16 cellular contexts compared by ENCODE assay signal in genomic region chr4:81896936-81897335, GRCh38.
"Had no signal": no experiment of that assay in that cellular context is flagged by ENCODE, and none has a peak within 500 bp of the region (broad histone marks: within the 10 kb centered on the region; RNA-seq: fewer than 3 reads in every experiment).

No MANE protein-coding gene starts in this region.

- H3K9me3 Mint-ChIP-seq: natural killer cell had no signal

- H3K79me2 ChIP-seq: hepatocyte had no signal

- DNase-seq: activated CD4-positive, alpha-beta T cell treated with anti-CD3 and anti-CD28 coated beads for 4 hours; activated CD8-positive, alpha-beta memory T cell treated with anti-CD3 and anti-CD28 coated beads, Interleukin-2, amount 50 U/mL, for 48 hours; activated CD8-positive, alpha-beta T cell treated with anti-CD3 and anti-CD28 coated beads, Interleukin-2, amount 10 ng/mL, durations not matched to agents 7 days and 5 days; activated naive CD4-positive, alpha-beta T cell treated with Interleukin-2 at 50 U/mL for 16 hours; central memory CD4-positive, alpha-beta T cell; cortex of kidney; effector CD8-positive, alpha-beta T cell; left cardiac atrium; mucosa of descending colon; natural killer cell; stomach had no signal

- H3K4me1 Mint-ChIP-seq: natural killer cell had no signal

- H3K27me3 ChIP-seq: hepatocyte, right atrium auricular region, stomach, vagina had no signal

- H3K27ac ChIP-seq: hepatocyte, right atrium auricular region, stomach, vagina, VCaP had no signal

- H3K36me3 ChIP-seq: right atrium auricular region, stomach, vagina had no signal

- H3K4me3 ChIP-seq: hepatocyte, mucosa of descending colon, right atrium auricular region, skin epidermis, stomach, vagina had no signal

- H3K27ac Mint-ChIP-seq: activated CD8-positive, alpha-beta T cell treated with anti-CD3 and anti-CD28 coated beads, Interleukin-2, amount 10 ng/mL, durations not matched to agents 7 days and 5 days; natural killer cell had no signal

- H3K4me2 ChIP-seq: hepatocyte had no signal

- H3K4me1 ChIP-seq: right atrium auricular region, stomach, vagina had no signal

- H3K36me3 Mint-ChIP-seq: natural killer cell had no signal

- H2AFZ ChIP-seq: hepatocyte had no signal

- H3K9me3 ChIP-seq: mucosa of descending colon, right atrium auricular region, stomach, vagina had no signal

- H3K4me3 Mint-ChIP-seq: activated CD8-positive, alpha-beta T cell treated with anti-CD3 and anti-CD28 coated beads, Interleukin-2, amount 10 ng/mL, durations not matched to agents 7 days and 5 days; natural killer cell had no signal
